In genomic region chr16:35391328-35391727, GRCh38 we compare ENCODE assay signal across 8 cellular contexts.
A peak's percentile ranks its signal among the peaks of the same experiment; 100 is the strongest.
DNase-seq lines count a peak whose midpoint lies in the region; ATAC-seq, FAIRE-seq and TF ChIP-seq lines count a peak whose summit lies in the region.

No MANE protein-coding gene starts in this region.

- no peaks in the 10 kb centered on the region for H3K27me3 ChIP-seq in bronchial epithelial cell (ENCODE audit: control insufficient read depth, insufficient read depth, low read length)

- no peak for FAIRE-seq in bronchial epithelial cell (lab: Jason Lieb, UNC)

- no peak for ATAC-seq in GM18861 (IDR thresholded peaks at IDR 0.05; ENCODE audit: unreplicated experiment)

- TF ChIP-seq CTCF in bronchial epithelial cell (IDR thresholded peaks at IDR 0.05; ENCODE audit: insufficient read depth, low read length, severe bottlenecking), result peak; percentile 69

- no peaks in the 10 kb centered on the region for H3K36me3 ChIP-seq in bronchial epithelial cell (ENCODE audit: control insufficient read depth, insufficient read depth, low read length)

- no peak overlapping the region for H3K4me3 ChIP-seq in bronchial epithelial cell (ENCODE audit: low read depth, low read length)

- peak; percentile 10 for DNase-seq in stimulated activated CD4-positive, alpha-beta T cell treated with anti-CD3 and anti-CD28 coated beads, Interleukin-1b, Interleukin-23, amount 100 ng/mL, for 48 hours
- no peak for DNase-seq in stimulated activated CD4-positive, alpha-beta T cell treated with anti-CD3 and anti-CD28 coated beads, Interleukin-4, amount 100 ng/mL, for 4 hours
- DNase-seq in NCI-H2227 treated with DMSO at 0.1 percent for 48 hours (lab: John Stamatoyannopoulos, UW), result peak; percentile 63
- peak; percentile 48 for DNase-seq in bronchial epithelial cell (ENCODE audit: low read depth)
- DNase-seq in midbrain (lab: John Stamatoyannopoulos, UW), result peak; percentile 36
- DNase-seq in ecto neural progenitor cell (ENCODE audit: low spot score), result no peak
- DNase-seq in AG08395 (ENCODE audit: low spot score), result no peak

Comparison
In these comparisons a context has a peak if more than half of its experiments do, and no peak if none do; other contexts are left out.
1. DNase-seq: peak in stimulated activated CD4-positive, alpha-beta T cell treated with anti-CD3 and anti-CD28 coated beads, Interleukin-1b, Interleukin-23, amount 100 ng/mL, for 48 hours (single experiment), NCI-H2227 treated with DMSO at 0.1 percent for 48 hours (single experiment), bronchial epithelial cell (single experiment) and midbrain (single experiment); none in stimulated activated CD4-positive, alpha-beta T cell treated with anti-CD3 and anti-CD28 coated beads, Interleukin-4, amount 100 ng/mL, for 4 hours (0 of 2), ecto neural progenitor cell (single experiment) and AG08395 (single experiment).